Comparison of ENCODE assay signal across 1 cellular context in the genomic region with DNA sequence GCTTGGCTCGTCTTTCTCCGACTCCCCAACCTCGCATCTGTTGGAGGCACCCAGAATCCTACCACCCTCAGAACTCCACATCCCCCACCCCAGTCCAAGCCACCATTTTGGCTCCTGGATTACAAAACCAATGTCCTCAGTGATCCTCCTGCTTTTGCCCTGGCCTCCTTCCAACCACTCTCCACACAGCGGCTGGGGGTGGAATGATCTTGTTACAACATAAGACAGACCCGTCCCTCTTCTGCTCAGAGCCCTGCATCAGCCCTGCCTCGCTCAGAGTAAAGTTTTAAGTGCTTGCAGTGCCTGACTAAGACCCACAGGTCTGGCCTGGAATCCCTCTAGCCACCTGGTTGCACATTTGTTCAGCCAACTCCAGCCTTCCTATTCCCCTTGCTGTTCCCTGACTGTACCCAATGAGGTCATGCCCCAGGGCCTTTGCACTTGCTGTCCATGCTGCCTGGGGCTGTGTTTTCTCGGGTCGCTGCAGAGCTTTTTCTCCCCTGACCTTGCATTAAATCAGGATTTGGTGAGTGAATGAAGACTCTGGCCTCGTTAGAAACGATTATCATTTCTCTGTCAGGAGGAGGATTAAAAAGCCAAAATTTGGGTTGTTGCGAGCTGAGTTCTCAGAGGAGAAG.
TF ChIP-seq lines count a peak whose summit lies in the region.

No MANE protein-coding gene starts in this region.

TF ChIP-seq in HepG2, 621 proteins besides CTCF, POLR2A, EP300 and RAD21 (continued from another document):
- TF ChIP-seq TBP (CRISPR knock-in tag; IDR thresholded peaks at IDR 0.05) (no peak), ZNF282 (IDR thresholded peaks at IDR 0.05; ENCODE audit: partially characterized antibody) (no peak), ZFX (CRISPR knock-in tag; IDR thresholded peaks at IDR 0.05; ENCODE audit: low read depth) (no peak)
